36 cellular contexts compared by ENCODE assay signal in the genomic region with DNA sequence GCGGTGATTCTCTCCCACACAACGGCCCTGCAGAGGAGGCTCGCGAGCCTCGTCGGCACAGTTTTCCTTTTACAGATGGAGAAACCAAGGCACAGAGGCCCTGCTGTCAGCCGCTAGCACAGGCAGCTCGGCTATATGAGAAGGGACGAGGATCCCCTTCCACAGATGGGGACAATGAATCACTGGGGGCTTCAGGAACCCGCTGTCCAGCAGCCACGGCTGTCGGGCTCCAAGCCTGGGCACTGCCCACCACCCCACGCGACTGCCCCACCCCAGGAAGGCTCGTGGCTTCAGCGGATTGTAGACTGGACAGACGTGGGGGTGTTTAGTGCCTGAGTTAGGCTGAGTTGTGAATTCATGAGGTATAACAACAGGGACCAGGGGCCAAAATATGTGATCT. TPM values are rescaled to one million over a fixed set of nuclear protein-coding genes. Genes with fewer than 3 reads are reported as not detected.
"Had no signal": no experiment of that assay in that cellular context is flagged by ENCODE, and none has a peak within 500 bp of the region (broad histone marks: within the 10 kb centered on the region; RNA-seq: fewer than 3 reads in every experiment).

No MANE protein-coding gene starts in this region.

- H3K36me3 Mint-ChIP-seq: activated naive CD4-positive, alpha-beta T cell treated with anti-CD3 and anti-CD28 coated beads, Interleukin-2, amount 10 ng/mL, durations not matched to agents 7 days and 5 days; immature natural killer cell; type B pancreatic cell had no signal

- H3K27me3 ChIP-seq: vagina had no signal

- H3K27ac ChIP-seq: heart left ventricle, lower lobe of right lung, parathyroid adenoma, vagina, WERI-Rb-1 had no signal

- H3K4me3 ChIP-seq: heart left ventricle, lower lobe of right lung, vagina had no signal

- ATAC-seq: effector memory CD8-positive, alpha-beta T cell; heart left ventricle; lower lobe of right lung; right cardiac atrium had no signal

- H3K4me1 Mint-ChIP-seq: activated naive CD4-positive, alpha-beta T cell treated with anti-CD3 and anti-CD28 coated beads, Interleukin-2, amount 10 ng/mL, durations not matched to agents 7 days and 5 days; nephron had no signal

- H3K9me3 Mint-ChIP-seq: effector memory CD8-positive, alpha-beta T cell; nephron; stimulated activated naive CD8-positive, alpha-beta T cell treated with anti-CD3 and anti-CD28 coated beads, Interleukin-15, Interleukin-2, amounts not matched to agents 100 ng/mL and 50 ng/mL, for 24 hours; type B pancreatic cell had no signal

- H3K36me3 ChIP-seq: heart left ventricle, lower lobe of right lung, vagina, WERI-Rb-1 had no signal

- H3K27ac Mint-ChIP-seq: activated CD4-positive, alpha-beta memory T cell treated with anti-CD3 and anti-CD28 coated beads, Interleukin-2, amount 10 ng/mL, durations not matched to agents 7 days and 5 days; activated CD4-positive, alpha-beta T cell treated with anti-CD3 and anti-CD28 coated beads, Interleukin-2, amount 10 ng/mL, durations not matched to agents 7 days and 5 days; activated naive CD4-positive, alpha-beta T cell treated with anti-CD3 and anti-CD28 coated beads, Interleukin-2, amount 10 ng/mL, durations not matched to agents 7 days and 5 days; nephron; stimulated activated naive CD8-positive, alpha-beta T cell treated with anti-CD3 and anti-CD28 coated beads, Interleukin-15, Interleukin-2, amounts not matched to agents 100 ng/mL and 50 ng/mL, for 24 hours; T-helper 1 cell treated with Interleukin-12 subunit alpha and Interleukin-12 subunit beta and Interleukin-4 antibody, amounts not matched to agents 30 μg/mL and 1 μg/mL, for 36 hours; type B pancreatic cell had no signal

- DNase-seq: activated CD4-positive, alpha-beta memory T cell treated with anti-CD3 and anti-CD28 coated beads, Interleukin-2, amount 10 ng/mL, durations not matched to agents 7 days and 5 days; activated CD4-positive, alpha-beta T cell treated with anti-CD3 and anti-CD28 coated beads for 1 hour; activated CD4-positive, alpha-beta T cell treated with anti-CD3 and anti-CD28 coated beads, Interleukin-2, amount 10 ng/mL, durations not matched to agents 7 days and 5 days; activated gamma-delta T cell; activated naive CD4-positive, alpha-beta T cell treated with anti-CD3 and anti-CD28 coated beads, Interleukin-2, amount 10 ng/mL, durations not matched to agents 7 days and 5 days; amniotic stem cell; caudate nucleus; cortex of kidney; effector memory CD8-positive, alpha-beta T cell; heart left ventricle; hypothalamus; immature natural killer cell; lower lobe of right lung; mesenchymal stem cell; right cardiac atrium; stimulated activated CD4-positive, alpha-beta T cell treated with anti-CD3 and anti-CD28 coated beads, Interleukin-12 subunit alpha, Interleukin-12 subunit beta, amount 100 ng/mL, for 4 hours; stimulated activated CD4-positive, alpha-beta T cell treated with anti-CD3 and anti-CD28 coated beads, Interleukin-4, amount 100 ng/mL, for 1 hour; SW 1271; T-helper 9 cell; WERI-Rb-1 had no signal

- H3K4me3 Mint-ChIP-seq: activated CD4-positive, alpha-beta memory T cell treated with anti-CD3 and anti-CD28 coated beads, Interleukin-2, amount 10 ng/mL, durations not matched to agents 7 days and 5 days; activated CD4-positive, alpha-beta T cell treated with anti-CD3 and anti-CD28 coated beads, Interleukin-2, amount 10 ng/mL, durations not matched to agents 7 days and 5 days; activated naive CD4-positive, alpha-beta T cell treated with anti-CD3 and anti-CD28 coated beads, Interleukin-2, amount 10 ng/mL, durations not matched to agents 7 days and 5 days; nephron; stimulated activated naive CD8-positive, alpha-beta T cell treated with anti-CD3 and anti-CD28 coated beads, Interleukin-15, Interleukin-2, amounts not matched to agents 100 ng/mL and 50 ng/mL, for 24 hours; T-helper 1 cell treated with Interleukin-12 subunit alpha and Interleukin-12 subunit beta and Interleukin-4 antibody, amounts not matched to agents 30 μg/mL and 1 μg/mL, for 36 hours; type B pancreatic cell had no signal

- H3K79me2 ChIP-seq: parathyroid adenoma had no signal

- H3K9me3 ChIP-seq: heart left ventricle, lower lobe of right lung, vagina had no signal

- H3K4me1 ChIP-seq: heart left ventricle, lower lobe of right lung, parathyroid adenoma, vagina had no signal

- H2AFZ ChIP-seq: parathyroid adenoma had no signal

RNA-seq across cellular contexts. Expression of a gene that starts 17.2 kb away (rescaled TPM):
- total RNA-seq: activated CD4-positive, alpha-beta memory T cell treated with anti-CD3 and anti-CD28 coated beads, Interleukin-2, amount 10 ng/mL, durations not matched to agents 7 days and 5 days; activated CD4-positive, alpha-beta T cell treated with anti-CD3 and anti-CD28 coated beads, Interleukin-2, amount 10 ng/mL, durations not matched to agents 7 days and 5 days; chondrocyte; endothelial cell of umbilical vein; fibroblast of lung; fibroblast of villous mesenchyme; heart left ventricle; kidney epithelial cell; lower lobe of right lung; mononuclear cell; myocyte; right cardiac atrium; skeletal muscle tissue; subcutaneous adipose tissue; vagina had no signal
- polyA plus RNA-seq: endothelial cell of umbilical vein, esophagus, fibroblast of lung, heart left ventricle, immature natural killer cell, right cardiac atrium had no signal
